ENCODE assay signal across 7 cellular contexts in the genomic region with DNA sequence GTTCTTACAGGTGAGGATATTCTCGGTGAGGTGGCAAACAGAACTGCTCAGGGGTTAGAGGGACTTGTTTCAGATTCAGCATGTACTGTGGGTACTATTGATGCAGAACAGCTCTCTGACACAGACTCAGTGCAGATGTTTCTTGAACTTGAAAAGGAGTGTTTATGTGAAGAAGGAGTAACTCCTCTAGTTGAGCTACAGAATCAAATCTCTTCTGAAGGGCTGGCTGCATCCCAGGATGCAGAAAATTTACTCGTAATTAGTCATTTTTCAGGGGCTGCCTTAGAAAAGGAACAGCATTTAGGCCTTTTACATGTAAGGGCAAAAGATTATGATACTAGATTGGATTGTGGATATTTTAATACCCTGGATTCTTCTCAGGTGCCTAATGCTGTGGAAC.
DNase-seq lines count a peak whose midpoint lies in the region; ATAC-seq and TF ChIP-seq lines count a peak whose summit lies in the region.

No MANE protein-coding gene starts in this region.

- H3K27ac ChIP-seq in HUES6 (ENCODE audit: low read depth, low read length), result no peak overlapping the region
- H3K27ac ChIP-seq in brain microvascular endothelial cell, result no peak overlapping the region
- H3K27ac ChIP-seq in layer of hippocampus (ENCODE audit: low read depth, low read length), result peak overlapping the region; percentile 30
- peak overlapping the region; percentile 3 for H3K27ac ChIP-seq in thymus (ENCODE audit: low read depth)

- no peak for ATAC-seq in GM19397 (IDR thresholded peaks at IDR 0.05; ENCODE audit: unreplicated experiment)

- TF ChIP-seq CTCF in brain microvascular endothelial cell (IDR thresholded peaks at IDR 0.05; ENCODE audit: low read depth, low read length, missing control alignments), result no peak

- H3K4me1 ChIP-seq in HUES6 (ENCODE audit: control insufficient read depth, insufficient read depth, low read length) (peaks cover 47% of the 10 kb centered on the region), thymus (ENCODE audit: control insufficient read depth, insufficient read depth, low read length) (peaks cover 19% of the 10 kb centered on the region)

- in situ Hi-C loops in brain microvascular endothelial cell (cut with HindIII; ENCODE audit: low pct_ligation_motif_present, low sequenced_read_pairs), result no loop called here

- DNase-seq in brain microvascular endothelial cell (no peak), germinal center (ENCODE audit: low spot score) (no peak), KG1 (lab: John Stamatoyannopoulos, UW) (no peak)

- H3K9ac ChIP-seq in HUES6 (ENCODE audit: low read length), result peak overlapping the region; percentile 29

- H3K4me3 ChIP-seq in HUES6 (ENCODE audit: low read depth, low read length), result peak overlapping the region; percentile 57
- peak overlapping the region; percentile 74 for H3K4me3 ChIP-seq in brain microvascular endothelial cell (ENCODE audit: low read depth, low read length)
- no peak overlapping the region for H3K4me3 ChIP-seq in thymus (ENCODE audit: low read length)

- H3K36me3 ChIP-seq in HUES6 (ENCODE audit: control insufficient read depth, insufficient read depth, low read length), result peaks cover 42% of the 10 kb centered on the region
- peaks cover 19% of the 10 kb centered on the region for H3K36me3 ChIP-seq in brain microvascular endothelial cell (replicated peaks)
- peaks cover 15% of the 10 kb centered on the region for H3K36me3 ChIP-seq in thymus (ENCODE audit: control insufficient read depth, insufficient read depth)

- 92% methylated on average over 2 of the region's 2 CpGs for WGBS in thymus

- H3K27me3 ChIP-seq in HUES6 (ENCODE audit: control insufficient read depth, insufficient read depth, low read length) (no peaks in the 10 kb centered on the region), brain microvascular endothelial cell (replicated peaks) (no peaks in the 10 kb centered on the region), layer of hippocampus (ENCODE audit: control insufficient read depth, insufficient read depth, low read length) (no peaks in the 10 kb centered on the region), thymus (ENCODE audit: control insufficient read depth, insufficient read depth) (no peaks in the 10 kb centered on the region)

- no peaks in the 10 kb centered on the region for H3K9me3 ChIP-seq in HUES6 (ENCODE audit: control insufficient read depth, insufficient read depth, low read depth, low read length)
- H3K9me3 ChIP-seq in thymus (ENCODE audit: control insufficient read depth), result no peaks in the 10 kb centered on the region

Comparison
In these comparisons a context has a peak if more than half of its experiments do, and no peak if none do; other contexts are left out.
1. H3K27ac ChIP-seq: peak in layer of hippocampus (single experiment) and thymus (single experiment); none in HUES6 (single experiment) and brain microvascular endothelial cell (single experiment).